Comparison of ENCODE assay signal across 7 cellular contexts in the genomic region with DNA sequence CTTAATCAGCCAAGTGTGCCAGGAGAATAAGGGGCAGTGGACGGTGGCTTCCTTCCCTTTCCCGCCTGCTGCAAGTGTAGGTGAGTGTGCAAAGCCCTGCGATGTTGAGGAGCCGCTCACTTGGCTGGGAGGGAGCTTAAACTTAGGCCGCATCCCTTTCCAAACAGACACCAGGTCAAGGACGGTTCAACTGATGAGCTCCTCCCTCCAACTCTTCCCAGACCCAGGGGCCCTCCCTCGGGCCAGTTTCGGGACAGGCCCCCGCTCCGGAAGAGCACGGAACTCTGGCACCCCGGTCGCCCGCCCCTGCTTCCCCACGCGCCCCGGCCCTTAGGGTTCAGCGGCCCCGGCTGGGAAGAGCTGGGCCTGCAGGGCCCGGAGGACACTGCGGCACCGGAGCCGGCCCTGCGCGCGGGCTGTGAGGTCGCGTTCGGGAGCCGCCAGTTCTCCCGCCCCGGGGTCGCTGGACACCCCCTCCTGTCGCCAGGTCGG. TPM values are rescaled to one million over a fixed set of nuclear protein-coding genes. Genes with fewer than 3 reads are reported as not detected.
DNase-seq lines count a peak whose midpoint lies in the region; ATAC-seq and TF ChIP-seq lines count a peak whose summit lies in the region.

No MANE protein-coding gene starts in this region.

- H3K27ac ChIP-seq in Karpas-422 (ENCODE audit: low read length) (peak overlapping the region; percentile 53), hepatocyte (peak overlapping the region; percentile 41)

- H3K36me3 ChIP-seq in Karpas-422 (ENCODE audit: insufficient read depth, low read length) (peaks cover 28% of the 10 kb centered on the region; the same call in 1 of the 2 replicates), hepatocyte (replicated peaks; ENCODE audit: insufficient read depth, low read depth) (no peaks in the 10 kb centered on the region)

- H3K4me1 Mint-ChIP-seq in activated naive CD8-positive, alpha-beta T cell (ENCODE audit: low read depth): peaks cover 60% of the 10 kb centered on the region

- no peaks in the 10 kb centered on the region for H3K9me3 ChIP-seq in Karpas-422 (ENCODE audit: low read length)
- no peaks in the 10 kb centered on the region for H3K9me3 ChIP-seq in hepatocyte (ENCODE audit: low read depth)

- H3K27ac Mint-ChIP-seq in activated naive CD8-positive, alpha-beta T cell: peak overlapping the region; percentile 73

- H3K79me2 ChIP-seq in Karpas-422 (ENCODE audit: low read length) (peaks cover 49% of the 10 kb centered on the region), hepatocyte (peaks cover 47% of the 10 kb centered on the region)

- WGBS in hepatocyte (ENCODE audit: low lambda C conversion rate, missing lambda C conversion rate): under 1% methylated on average over 25 of the region's 35 CpGs

- DNase-seq in Karpas-422: peak; percentile 66
- peak; percentile 63 for DNase-seq in hepatocyte (ENCODE audit: low spot score)
- DNase-seq in skeletal muscle cell (ENCODE audit: low read depth): no peak
- no peak for DNase-seq in NCI-H2081 (lab: John Stamatoyannopoulos, UW)

- peak overlapping the region; percentile 91 for H3K9ac ChIP-seq in Karpas-422 (ENCODE audit: low read length)

- no peaks in the 10 kb centered on the region for H3K27me3 ChIP-seq in Karpas-422 (ENCODE audit: low read length)
- no peaks in the 10 kb centered on the region for H3K27me3 ChIP-seq in hepatocyte

- no peaks in the 10 kb centered on the region for H3K27me3 Mint-ChIP-seq in activated naive CD8-positive, alpha-beta T cell

- no peak overlapping the region for H2AFZ ChIP-seq in Karpas-422 (ENCODE audit: low read length)
- peak overlapping the region; percentile 90 for H2AFZ ChIP-seq in hepatocyte

- H3K9me2 ChIP-seq in Karpas-422 (replicated peaks; ENCODE audit: insufficient read depth, low read length) (no peaks in the 10 kb centered on the region), hepatocyte (replicated peaks; ENCODE audit: insufficient read depth) (no peaks in the 10 kb centered on the region)

- peak overlapping the region; percentile 83 for H3K4me2 ChIP-seq in Karpas-422 (ENCODE audit: low read depth, low read length, poor library complexity, severe bottlenecking)
- peak overlapping the region; percentile 96 for H3K4me2 ChIP-seq in hepatocyte

- peaks cover 7% of the 10 kb centered on the region for H3K36me3 Mint-ChIP-seq in activated naive CD8-positive, alpha-beta T cell

- TF ChIP-seq CTCF in GM12875 (IDR thresholded peaks at IDR 0.05; ENCODE audit: borderline replicate concordance, insufficient read depth, low read depth, low read length) (no peak), hepatocyte (IDR thresholded peaks at IDR 0.05; ENCODE audit: poor library complexity) (no peak)

- H3K4me1 ChIP-seq in Karpas-422 (ENCODE audit: low read length) (peaks cover 51% of the 10 kb centered on the region), hepatocyte (ENCODE audit: insufficient read depth) (peaks cover 14% of the 10 kb centered on the region)

- H3K9me3 Mint-ChIP-seq in activated naive CD8-positive, alpha-beta T cell (ENCODE audit: low read depth): no peaks in the 10 kb centered on the region

- peaks cover 21% of the 10 kb centered on the region for H4K20me1 ChIP-seq in Karpas-422 (ENCODE audit: insufficient read depth, low read depth, low read length)
- no peaks in the 10 kb centered on the region for H4K20me1 ChIP-seq in hepatocyte (ENCODE audit: insufficient read depth, poor library complexity, severe bottlenecking)

- ATAC-seq in GM21737 (IDR thresholded peaks at IDR 0.05; ENCODE audit: unreplicated experiment): peak; percentile 12

- H3K4me3 ChIP-seq in GM12875 (ENCODE audit: low read depth, low read length) (peak overlapping the region; percentile 87), Karpas-422 (ENCODE audit: low read length) (peak overlapping the region; percentile 85), hepatocyte (peak overlapping the region; percentile 84), skeletal muscle cell (ENCODE audit: low read depth, low read length) (peak overlapping the region; percentile 84)

- peak overlapping the region; percentile 87 for H3K4me3 Mint-ChIP-seq in activated naive CD8-positive, alpha-beta T cell

RNA-seq across cellular contexts. Expression of a gene that starts 0.5 kb away (rescaled TPM):
- 63.7 and 67.1 TPM in 2 replicates for total RNA-seq in Karpas-422 (2014; rRNA removed; shearing (Covaris generic); ENCODE audit: low replicate concordance)
- total RNA-seq in hepatocyte: 25.6 and 40.3 TPM in 2 replicates
- polyA plus RNA-seq in hepatocyte: 96.9 and 107 TPM in 2 replicates

RNA-seq across cellular contexts. Expression of a gene that starts 2.1 kb away (rescaled TPM):
- total RNA-seq in Karpas-422 (2014; rRNA removed; shearing (Covaris generic); ENCODE audit: low replicate concordance): 41.4 and 76.8 TPM in 2 replicates
- total RNA-seq in hepatocyte: 29.3 and 33.4 TPM in 2 replicates
- polyA plus RNA-seq in hepatocyte: 103 and 108 TPM in 2 replicates

Comparison
In these comparisons a context has a peak if more than half of its experiments do, and no peak if none do; other contexts are left out.
1. DNase-seq: peak in Karpas-422 (single experiment) and hepatocyte (single experiment); none in skeletal muscle cell (single experiment) and NCI-H2081 (0 of 2).
2. Peak in every context shown above with its lines, with median percentiles within 50 percentile points of each other: H3K4me3 ChIP-seq.